Comparison of ENCODE assay signal across 1 cellular context in the genomic region with DNA sequence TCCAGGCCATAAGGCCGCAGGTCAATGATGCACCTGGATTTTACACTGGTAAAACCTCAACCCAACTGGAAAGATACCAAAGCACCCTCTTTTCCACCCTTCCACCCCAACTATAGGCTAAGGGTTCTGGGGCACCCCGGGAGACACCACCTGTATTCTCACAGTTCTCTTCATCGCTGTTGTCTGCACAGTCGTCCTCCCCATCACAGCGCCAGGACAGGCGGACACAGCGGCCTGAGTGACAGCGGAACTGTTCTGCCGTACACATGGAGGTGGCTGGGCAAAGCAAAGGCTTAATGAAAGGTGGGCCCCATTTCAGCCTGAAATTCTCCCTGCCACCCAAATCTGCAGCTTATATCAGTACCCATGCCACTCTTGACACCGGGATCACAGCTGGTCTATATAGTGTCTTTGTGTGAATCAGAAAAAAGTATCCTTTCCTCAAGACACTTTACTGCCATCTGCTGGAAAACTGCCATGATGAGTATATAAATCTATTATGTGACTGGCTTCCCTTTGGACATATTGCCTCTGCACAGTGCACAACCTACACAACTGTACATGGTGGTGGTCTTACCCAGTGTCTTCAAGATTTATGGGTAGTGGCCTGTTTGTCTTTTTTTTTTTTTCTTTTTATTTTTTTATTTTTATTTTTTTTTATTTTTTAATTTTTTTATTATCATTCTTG.
A peak's percentile ranks its signal among the peaks of the same experiment; 100 is the strongest.
TF ChIP-seq lines count a peak whose summit lies in the region.

No MANE protein-coding gene starts in this region.

TF ChIP-seq in GM12878, 131 proteins besides CTCF, POLR2A, EP300 and RAD21:
- TF ChIP-seq SMC3 (IDR thresholded peaks at IDR 0.05; ENCODE audit: borderline replicate concordance, low read length), result peak; percentile 15; the same call in 1 of the 2 replicates
- TF ChIP-seq, protein P1, sequence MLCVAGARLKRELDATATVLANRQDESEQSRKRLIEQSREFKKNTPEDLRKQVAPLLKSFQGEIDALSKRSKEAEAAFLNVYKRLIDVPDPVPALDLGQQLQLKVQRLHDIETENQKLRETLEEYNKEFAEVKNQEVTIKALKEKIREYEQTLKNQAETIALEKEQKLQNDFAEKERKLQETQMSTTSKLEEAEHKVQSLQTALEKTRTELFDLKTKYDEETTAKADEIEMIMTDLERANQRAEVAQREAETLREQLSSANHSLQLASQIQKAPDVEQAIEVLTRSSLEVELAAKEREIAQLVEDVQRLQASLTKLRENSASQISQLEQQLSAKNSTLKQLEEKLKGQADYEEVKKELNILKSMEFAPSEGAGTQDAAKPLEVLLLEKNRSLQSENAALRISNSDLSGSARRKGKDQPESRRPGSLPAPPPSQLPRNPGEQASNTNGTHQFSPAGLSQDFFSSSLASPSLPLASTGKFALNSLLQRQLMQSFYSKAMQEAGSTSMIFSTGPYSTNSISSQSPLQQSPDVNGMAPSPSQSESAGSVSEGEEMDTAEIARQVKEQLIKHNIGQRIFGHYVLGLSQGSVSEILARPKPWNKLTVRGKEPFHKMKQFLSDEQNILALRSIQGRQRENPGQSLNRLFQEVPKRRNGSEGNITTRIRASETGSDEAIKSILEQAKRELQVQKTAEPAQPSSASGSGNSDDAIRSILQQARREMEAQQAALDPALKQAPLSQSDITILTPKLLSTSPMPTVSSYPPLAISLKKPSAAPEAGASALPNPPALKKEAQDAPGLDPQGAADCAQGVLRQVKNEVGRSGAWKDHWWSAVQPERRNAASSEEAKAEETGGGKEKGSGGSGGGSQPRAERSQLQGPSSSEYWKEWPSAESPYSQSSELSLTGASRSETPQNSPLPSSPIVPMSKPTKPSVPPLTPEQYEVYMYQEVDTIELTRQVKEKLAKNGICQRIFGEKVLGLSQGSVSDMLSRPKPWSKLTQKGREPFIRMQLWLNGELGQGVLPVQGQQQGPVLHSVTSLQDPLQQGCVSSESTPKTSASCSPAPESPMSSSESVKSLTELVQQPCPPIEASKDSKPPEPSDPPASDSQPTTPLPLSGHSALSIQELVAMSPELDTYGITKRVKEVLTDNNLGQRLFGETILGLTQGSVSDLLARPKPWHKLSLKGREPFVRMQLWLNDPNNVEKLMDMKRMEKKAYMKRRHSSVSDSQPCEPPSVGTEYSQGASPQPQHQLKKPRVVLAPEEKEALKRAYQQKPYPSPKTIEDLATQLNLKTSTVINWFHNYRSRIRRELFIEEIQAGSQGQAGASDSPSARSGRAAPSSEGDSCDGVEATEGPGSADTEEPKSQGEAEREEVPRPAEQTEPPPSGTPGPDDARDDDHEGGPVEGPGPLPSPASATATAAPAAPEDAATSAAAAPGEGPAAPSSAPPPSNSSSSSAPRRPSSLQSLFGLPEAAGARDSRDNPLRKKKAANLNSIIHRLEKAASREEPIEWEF (IDR thresholded peaks at IDR 0.05; ENCODE audit: insufficient replicate concordance, low read depth, low read length), result no peak
